In genomic region chr4:37685726-37686372, GRCh38 we compare ENCODE assay signal across 1 cellular context.
A peak's percentile ranks its signal among the peaks of the same experiment; 100 is the strongest.
TF ChIP-seq lines count a peak whose summit lies in the region.

No MANE protein-coding gene starts in this region.

TF ChIP-seq in HEK293, 187 proteins besides CTCF, POLR2A, EP300 and RAD21 (continued from another document and continues in another):
- TF ChIP-seq ZNF398 (tag by site-specific recombination; IDR thresholded peaks at IDR 0.05) (peak; percentile 57), TRIM28 (IDR thresholded peaks at IDR 0.05; ENCODE audit: borderline replicate concordance, low read length) (no peak), ZNF561 (tag by site-specific recombination; IDR thresholded peaks at IDR 0.05; ENCODE audit: borderline replicate concordance) (0 out of 2 replicates have a peak, but pooled peaks have one; percentile 39), ZNF629 (tag by site-specific recombination; IDR thresholded peaks at IDR 0.05) (no peak), HOXD13 (CRISPR knock-in tag; IDR thresholded peaks at IDR 0.05; ENCODE audit: borderline replicate concordance) (no peak), PRDM6 (tag by site-specific recombination; IDR thresholded peaks at IDR 0.05) (no peak), HOXC10 (CRISPR knock-in tag; IDR thresholded peaks at IDR 0.05) (no peak), ZNF692 (tag by site-specific recombination; IDR thresholded peaks at IDR 0.05) (peak; percentile 71), ZNF24 (tag by site-specific recombination; IDR thresholded peaks at IDR 0.05) (no peak), ZIC2 (tag by site-specific recombination; IDR thresholded peaks at IDR 0.05) (peak; percentile 75), YY2 (tag by site-specific recombination; IDR thresholded peaks at IDR 0.05) (no peak), ZNF600 (tag by site-specific recombination; IDR thresholded peaks at IDR 0.05) (peak; percentile 92), ZNF174 (tag by site-specific recombination; IDR thresholded peaks at IDR 0.05) (no peak), ZNF777 (tag by site-specific recombination; IDR thresholded peaks at IDR 0.05; ENCODE audit: borderline replicate concordance) (0 out of 2 replicates have a peak, but pooled peaks have one; percentile 36), ZNF624 (tag by site-specific recombination; IDR thresholded peaks at IDR 0.05) (0 out of 2 replicates have a peak, but pooled peaks have one; percentile 15), ZNF785 (tag by site-specific recombination; IDR thresholded peaks at IDR 0.05) (0 out of 2 replicates have a peak, but pooled peaks have one; percentile 48), ZNF433 (tag by site-specific recombination; IDR thresholded peaks at IDR 0.05; ENCODE audit: low read depth) (no peak), ZNF558 (tag by site-specific recombination; IDR thresholded peaks at IDR 0.05) (no peak), GLIS1 (tag by site-specific recombination; IDR thresholded peaks at IDR 0.05) (peak; percentile 97), KLF17 (tag by site-specific recombination; IDR thresholded peaks at IDR 0.05) (peak; percentile 52; the same call in 1 of the 2 replicates), ZNF513 (tag by site-specific recombination; IDR thresholded peaks at IDR 0.05) (no peak), ZNF302 (tag by site-specific recombination; IDR thresholded peaks at IDR 0.05; ENCODE audit: low read depth) (no peak), BCL6B (tag by site-specific recombination; IDR thresholded peaks at IDR 0.05) (no peak), ZBTB1 (tag by site-specific recombination; IDR thresholded peaks at IDR 0.05) (no peak), ZNF555 (tag by site-specific recombination; conservative IDR thresholded peaks at IDR 0.05) (no peak), ZBTB11 (tag by site-specific recombination; conservative IDR thresholded peaks at IDR 0.05; ENCODE audit: low read depth) (peak; percentile 34; the same call in 1 of the 2 replicates), ZBTB17 (tag by site-specific recombination; IDR thresholded peaks at IDR 0.05) (peak; percentile 26; the same call in 1 of the 2 replicates), ZNF274 (IDR thresholded peaks at IDR 0.05; ENCODE audit: low read length) (no peak), ZNF274 (tag by site-specific recombination; IDR thresholded peaks at IDR 0.05; ENCODE audit: borderline replicate concordance) (no peak), ZNF701 (tag by site-specific recombination; IDR thresholded peaks at IDR 0.05) (no peak), ZNF610 (tag by site-specific recombination; IDR thresholded peaks at IDR 0.05; ENCODE audit: borderline replicate concordance) (peak; percentile 72; the same call in 1 of the 2 replicates), ZNF639 (tag by site-specific recombination; IDR thresholded peaks at IDR 0.05) (no peak), ZNF335 (tag by site-specific recombination; conservative IDR thresholded peaks at IDR 0.05) (peak; percentile 84), PATZ1 (tag by site-specific recombination; IDR thresholded peaks at IDR 0.05) (0 out of 2 replicates have a peak, but pooled peaks have one; percentile 20), ZNF140 (tag by site-specific recombination; IDR thresholded peaks at IDR 0.05) (no peak), ZNF76 (tag by site-specific recombination; IDR thresholded peaks at IDR 0.05; ENCODE audit: borderline replicate concordance, low read depth) (peak; percentile 28; the same call in 1 of the 2 replicates), ZNF791 (tag by site-specific recombination; IDR thresholded peaks at IDR 0.05) (no peak), INSM2 (tag by site-specific recombination; IDR thresholded peaks at IDR 0.05) (no peak), ZNF157 (tag by site-specific recombination; IDR thresholded peaks at IDR 0.05) (no peak), KLF16 (tag by site-specific recombination; IDR thresholded peaks at IDR 0.05) (no peak), ZNF449 (tag by site-specific recombination; IDR thresholded peaks at IDR 0.05) (peak; percentile 78), ZNF354C (tag by site-specific recombination; IDR thresholded peaks at IDR 0.05; ENCODE audit: borderline replicate concordance, low read depth) (no peak)
